9 cellular contexts compared by ENCODE assay signal in genomic region chr22:39170825-39171622, GRCh38. TPM values are rescaled to one million over a fixed set of nuclear protein-coding genes. Genes with fewer than 3 reads are reported as not detected.
A peak's percentile ranks its signal among the peaks of the same experiment; 100 is the strongest.
DNase-seq lines count a peak whose midpoint lies in the region; ATAC-seq, FAIRE-seq and TF ChIP-seq lines count a peak whose summit lies in the region.
"Had no signal": no experiment of that assay in that cellular context is flagged by ENCODE, and none has a peak within 500 bp of the region (broad histone marks: within the 10 kb centered on the region; RNA-seq: fewer than 3 reads in every experiment).

No MANE protein-coding gene starts in this region.

- no peak overlapping the region for H3K9ac ChIP-seq in keratinocyte (ENCODE audit: control insufficient read depth, extremely low read depth, insufficient read depth, low read length)

- H3K4me1 ChIP-seq in HAP-1 (peaks cover 24% of the 10 kb centered on the region), keratinocyte (ENCODE audit: control insufficient read depth, extremely low read depth, insufficient read depth, low read length) (peaks cover 32% of the 10 kb centered on the region)

- no peaks in the 10 kb centered on the region for H3K36me3 ChIP-seq in HAP-1 (replicated peaks)
- H3K36me3 ChIP-seq in WERI-Rb-1 = no peaks in the 10 kb centered on the region
- H3K36me3 ChIP-seq in keratinocyte (ENCODE audit: control insufficient read depth in 2 of 2, extremely low read depth in 1 of 2, insufficient read depth in 2 of 2, low read length in 2 of 2) = no peaks in the 10 kb centered on the region

- no peaks in the 10 kb centered on the region for H3K9me3 Mint-ChIP-seq in MCF 10A (ENCODE audit: unreplicated experiment)

- H3K27ac ChIP-seq in WERI-Rb-1 = no peak overlapping the region
- no peak overlapping the region for H3K27ac ChIP-seq in keratinocyte (ENCODE audit: control insufficient read depth, insufficient read depth, low read length)

- peak overlapping the region; percentile 50 for H3K4me2 ChIP-seq in keratinocyte (ENCODE audit: control insufficient read depth, extremely low read depth, insufficient read depth, low read depth, low read length)

- no peaks in the 10 kb centered on the region for H3K9me1 ChIP-seq in keratinocyte (ENCODE audit: control insufficient read depth, extremely low read depth, insufficient read depth, low read length)

- H3K27me3 ChIP-seq in HAP-1 (ENCODE audit: low read depth) (0 out of 2 replicates have a peak, but pooled peaks cover under 1% of the 10 kb centered on the region), WERI-Rb-1 (ENCODE audit: insufficient read depth, low read depth, severe bottlenecking) (no peaks in the 10 kb centered on the region), keratinocyte (ENCODE audit: control insufficient read depth, extremely low read depth, insufficient read depth, low read length) (no peaks in the 10 kb centered on the region)

- dilution Hi-C loops in keratinocyte (cut with MboI; ENCODE audit: extremely low pct_ligation_motif_present, low sequenced_read_pairs) = no loop called here

- no peak overlapping the region for H3K4me3 Mint-ChIP-seq in MCF 10A (ENCODE audit: unreplicated experiment)

- in situ Hi-C loops in HAP-1 (cut with MboI; ENCODE audit: low sequenced_read_pairs) = loop anchor here (5.0 to 25.0 kb wide), 3 partner anchors 141 to 866 kb away; partner anchors contain the start of gene ATF4

- H3K36me3 Mint-ChIP-seq in MCF 10A (ENCODE audit: insufficient read depth, unreplicated experiment) = peaks cover 6% of the 10 kb centered on the region

- BruUV-seq in MCF 10A (replicated peaks; lab: Mats Ljungman, UMichigan) = no TSS peak

- peak; percentile 67 for DNase-seq in COR-L47 (lab: John Stamatoyannopoulos, UW)
- DNase-seq in HAP-1 (ENCODE audit: low spot score in 2 of 2) = peak; percentile 59 to 91
- peak; percentile 25 for DNase-seq in NCI-H2029 treated with DMSO at 0.1 percent for 48 hours (lab: John Stamatoyannopoulos, UW)
- peak; percentile 81 for DNase-seq in WERI-Rb-1
- peak; percentile 76 for DNase-seq in MCF 10A (ENCODE audit: unreplicated experiment)
- no peak for DNase-seq in keratinocyte (ENCODE audit: low read depth, low spot score)
- DNase-seq in stimulated activated CD4-positive, alpha-beta T cell treated with anti-CD3 and anti-CD28 coated beads, Interleukin-1b, Interleukin-23, amount 100 ng/mL, for 4 hours (ENCODE audit: low read depth in 2 of 2) = peak; percentile 82 to 84

- H4K20me1 ChIP-seq in keratinocyte (ENCODE audit: control insufficient read depth, extremely low read depth, insufficient read depth, low read length) = no peaks in the 10 kb centered on the region

- intact Hi-C loops in MCF 10A (cut with micrococcal nuclease) = loop anchor here (1.0 to 10.0 kb wide), 4 partner anchors 81 to 354 kb away; partner anchors contain the start of gene ATF4

- POLR2A ChIA-PET in MCF 10A (lab: Yijun Ruan, JAX) = interaction anchor here (1.0 to 4.4 kb wide), 3 partner anchors 70 to 147 kb away, joined by 4 to 68 read pairs (median 30); partner anchors contain the start of gene RPL3

- ATAC-seq in HG02623 (IDR thresholded peaks at IDR 0.05; ENCODE audit: unreplicated experiment) = no peak

- no peaks in the 10 kb centered on the region for H3K79me2 ChIP-seq in keratinocyte (ENCODE audit: control insufficient read depth, insufficient read depth, low read length)

- H3K27me3 Mint-ChIP-seq in MCF 10A (ENCODE audit: insufficient read depth, unreplicated experiment) = no peaks in the 10 kb centered on the region

- peak; percentile 90 for FAIRE-seq in keratinocyte (lab: Jason Lieb, UNC)
- FAIRE-seq: endometrium had no signal

- peaks cover 36% of the 10 kb centered on the region for H3K4me1 Mint-ChIP-seq in MCF 10A (ENCODE audit: insufficient read depth, unreplicated experiment)

- CTCF ChIA-PET in MCF 10A (lab: Yijun Ruan, JAX) = interaction anchor here (0.6 to 11.9 kb wide), 21 partner anchors 10 to 463 kb away, joined by 3 to 256 read pairs (median 4); partner anchors contain the start of gene RPL3

- H3K9me3 ChIP-seq in HAP-1 (peaks cover 2% of the 10 kb centered on the region; the same call in 1 of the 2 replicates), WERI-Rb-1 (ENCODE audit: severe bottlenecking) (peaks cover under 1% of the 10 kb centered on the region), keratinocyte (ENCODE audit: control insufficient read depth, low read depth, low read length) (no peaks in the 10 kb centered on the region)

- TF ChIP-seq CTCF in WERI-Rb-1 (IDR thresholded peaks at IDR 0.05; ENCODE audit: low read depth, low read length) (peak; percentile 90), MCF 10A (IDR thresholded peaks at IDR 0.05; ENCODE audit: unreplicated experiment) (peak; percentile 96), keratinocyte (optimal IDR thresholded peaks at IDR 0.05 in 1 of 3, IDR thresholded peaks at IDR 0.05 in 1 of 3, conservative IDR thresholded peaks at IDR 0.05 in 1 of 3; ENCODE audit: extremely low read depth in 1 of 3, insufficient read depth in 2 of 3, low read length in 3 of 3) (peak; percentile 83 to 97 (median 85))

- H3K4me3 ChIP-seq in HAP-1 = no peak overlapping the region
- H3K4me3 ChIP-seq in WERI-Rb-1 (ENCODE audit: low read depth, low read length) = no peak overlapping the region
- H3K4me3 ChIP-seq in keratinocyte (ENCODE audit: control insufficient read depth in 2 of 3, extremely low read depth in 1 of 3, insufficient read depth in 2 of 3, low read depth in 1 of 3, low read length in 3 of 3) = peak overlapping the region in 1 of 3 experiments; percentile 15

- H2AFZ ChIP-seq in keratinocyte (ENCODE audit: control insufficient read depth, low read length) = peak overlapping the region; percentile 66

- H3K27ac Mint-ChIP-seq in MCF 10A (ENCODE audit: low read depth, unreplicated experiment) = no peak overlapping the region

RNA-seq across cellular contexts. Expression of gene CBX7, which starts 18.5 kb away (rescaled TPM):
- 5.3 and 6.2 TPM in 2 replicates for total RNA-seq in MCF 10A (2022)
- 1.2 to 1.6 TPM (median 1.3 TPM) in 3 replicates for polyA plus RNA-seq in keratinocyte
- polyA plus RNA-seq in keratinocyte (2011; ENCODE audit: low read depth) = 2.0 TPM
- polyA plus RNA-seq in keratinocyte (2011; cell fraction: cytosol; rRNA removed) = 0.55 and 1.0 TPM in 2 replicates
- 3.5 and 4.3 TPM in 2 replicates for polyA plus RNA-seq in keratinocyte (2011; cell fraction: nucleus; rRNA removed)
- 1.2 and 2.4 TPM in 2 replicates for polyA plus RNA-seq in keratinocyte (2012; ENCODE audit: low replicate concordance)
- 1.0 to 2.1 TPM (median 1.3 TPM) in 3 replicates for polyA minus RNA-seq in keratinocyte
- polyA minus RNA-seq in keratinocyte (2011; cell fraction: cytosol; rRNA and poly(A)+ RNA removed) = 3.3 TPM
- polyA minus RNA-seq in keratinocyte (2011; cell fraction: nucleus; rRNA and poly(A)+ RNA removed) = 1.3 and 2.2 TPM in 2 replicates
